In the genomic region with DNA sequence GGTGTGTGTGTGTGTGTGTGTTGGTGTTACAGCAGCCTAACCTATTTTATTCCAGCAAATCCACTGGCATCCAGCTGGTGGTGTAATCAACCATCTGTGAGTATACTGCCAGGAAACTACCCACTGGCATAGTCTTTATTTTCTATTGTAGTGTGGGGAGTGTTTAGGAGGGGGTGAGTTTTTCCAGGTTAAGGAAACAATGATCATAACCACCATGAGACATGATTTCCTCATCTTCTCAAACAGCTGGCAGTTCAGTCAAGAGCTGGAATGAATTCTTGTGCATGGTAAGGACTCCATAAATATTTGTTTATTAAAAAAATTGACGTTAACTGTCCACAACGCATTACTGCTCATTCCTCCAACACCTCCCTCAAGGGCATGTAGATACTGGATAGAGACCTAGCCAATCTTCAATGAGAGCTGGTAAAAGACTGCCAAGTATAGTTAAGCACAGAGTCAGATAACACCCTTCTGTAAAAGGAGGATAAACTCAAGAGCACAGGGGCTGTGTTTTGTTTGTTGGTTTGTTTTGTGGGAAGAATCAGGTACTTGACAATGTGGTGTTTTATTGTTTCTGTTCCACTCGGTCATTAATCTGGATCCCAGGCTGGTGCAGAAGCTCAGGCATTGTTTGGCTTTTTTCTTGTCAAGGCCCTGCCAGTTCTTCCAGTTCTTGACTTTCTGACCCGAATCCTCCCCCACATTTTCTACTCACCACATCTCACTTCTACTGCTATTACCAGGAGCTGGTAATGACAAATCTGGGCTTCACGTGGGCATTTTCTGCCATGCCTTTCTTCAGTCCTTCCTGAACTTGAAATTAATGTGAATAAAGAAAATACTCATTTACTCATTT, we compare ENCODE assay signal across 1 cellular context.
TF ChIP-seq lines count a peak whose summit lies in the region.

No MANE protein-coding gene starts in this region.

TF ChIP-seq in endothelial cell of umbilical vein, 7 proteins besides CTCF, POLR2A, EP300 and RAD21:
- TF ChIP-seq FOS (IDR thresholded peaks at IDR 0.05; ENCODE audit: borderline replicate concordance, insufficient read depth, low read length) (peak; percentile 41), JUN (IDR thresholded peaks at IDR 0.05; ENCODE audit: borderline replicate concordance, insufficient read depth, insufficient read length, low read depth) (peak; percentile 59), GATA2 (IDR thresholded peaks at IDR 0.05; ENCODE audit: insufficient read depth, insufficient read length, low read depth, low read length) (peak; percentile 35), MYC (IDR thresholded peaks at IDR 0.05; ENCODE audit: low read depth, low read length) (no peak), POLR2AphosphoS5 (IDR thresholded peaks at IDR 0.05; ENCODE audit: insufficient read depth, low read depth, low read length) (no peak)
- TF ChIP-seq, protein P1, sequence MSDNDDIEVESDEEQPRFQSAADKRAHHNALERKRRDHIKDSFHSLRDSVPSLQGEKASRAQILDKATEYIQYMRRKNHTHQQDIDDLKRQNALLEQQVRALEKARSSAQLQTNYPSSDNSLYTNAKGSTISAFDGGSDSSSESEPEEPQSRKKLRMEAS (IDR thresholded peaks at IDR 0.05; ENCODE audit: insufficient read depth, insufficient read length) = no peak
TF ChIP-seq in endothelial cell of umbilical vein: peak in this region for 3.
